ENCODE assay signal across 15 cellular contexts in the genomic region with DNA sequence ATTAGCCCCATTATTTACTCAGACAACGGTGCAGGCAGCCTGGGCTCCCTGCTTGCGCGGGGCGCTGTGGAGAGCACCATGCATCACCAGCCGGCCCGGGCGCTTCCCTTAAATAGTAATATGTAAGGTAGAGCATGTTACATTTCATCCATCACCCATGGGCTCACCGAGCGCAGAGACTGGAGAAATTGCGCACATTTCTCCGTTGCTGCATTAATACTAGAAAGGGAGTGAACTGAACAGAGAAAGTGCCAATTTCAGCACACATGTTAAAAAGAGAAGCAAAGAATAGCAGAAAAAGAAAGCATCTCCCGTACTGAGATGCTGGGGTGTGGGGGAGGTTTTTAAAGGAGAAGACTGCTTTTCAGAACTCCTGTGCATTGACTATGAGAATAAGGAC.
DNase-seq lines count a peak whose midpoint lies in the region; ATAC-seq and TF ChIP-seq lines count a peak whose summit lies in the region.
"Had no signal": no experiment of that assay in that cellular context is flagged by ENCODE, and none has a peak within 500 bp of the region (broad histone marks: within the 10 kb centered on the region; RNA-seq: fewer than 3 reads in every experiment).

No MANE protein-coding gene starts in this region.

- H3K27me3 ChIP-seq in endodermal cell (ENCODE audit: control insufficient read depth, insufficient read depth, low read length, poor library complexity, severe bottlenecking) (peaks cover 30% of the 10 kb centered on the region), muscle layer of duodenum (ENCODE audit: low read depth, low read length) (no peaks in the 10 kb centered on the region)
- H3K27me3 ChIP-seq: transverse colon had no signal

- H3K9me3 Mint-ChIP-seq in endodermal cell = no peaks in the 10 kb centered on the region
- H3K9me3 Mint-ChIP-seq: activated CD4-positive, alpha-beta T cell treated with anti-CD3 and anti-CD28 coated beads, Interleukin-2, amount 10 ng/mL, durations not matched to agents 24 days and 14 days; activated T-cell treated with anti-CD3 and anti-CD28 coated beads, Interleukin-2, amount 50 U/mL, for 72 hours had no signal

- no peaks in the 10 kb centered on the region for H3K36me3 ChIP-seq in endodermal cell (ENCODE audit: control insufficient read depth, insufficient read depth, low read length)
- H3K36me3 ChIP-seq in muscle layer of duodenum (ENCODE audit: control insufficient read depth in 1 of 2, insufficient read depth in 2 of 2, low read length in 2 of 2) = no peaks in the 10 kb centered on the region
- H3K36me3 ChIP-seq: transverse colon had no signal

- H3K9me3 ChIP-seq in endodermal cell (ENCODE audit: control insufficient read depth, low read length) = no peaks in the 10 kb centered on the region
- H3K9me3 ChIP-seq in muscle layer of duodenum (ENCODE audit: control insufficient read depth in 1 of 2, low read length in 2 of 2) = no peaks in the 10 kb centered on the region
- H3K9me3 ChIP-seq: transverse colon had no signal

- H3K4me3 ChIP-seq in endodermal cell (ENCODE audit: low read length) (no peak overlapping the region), muscle layer of duodenum (ENCODE audit: low read depth in 1 of 2, low read length in 2 of 2) (peak overlapping the region; percentile 52 to 61)
- H3K4me3 ChIP-seq: transverse colon had no signal

- ATAC-seq in GM19324 (IDR thresholded peaks at IDR 0.05; ENCODE audit: low FRiP score, unreplicated experiment) = no peak
- no peak for ATAC-seq in HG02763 (IDR thresholded peaks at IDR 0.05; ENCODE audit: unreplicated experiment)
- ATAC-seq: activated T-cell treated with anti-CD3 and anti-CD28 coated beads, Interleukin-2, amount 50 U/mL, for 72 hours; PC-3 had no signal

- H3K9ac ChIP-seq in endodermal cell (ENCODE audit: extremely low read depth, low read length, poor library complexity, severe bottlenecking) = no peak overlapping the region

- H3K4me1 ChIP-seq in endodermal cell (ENCODE audit: control insufficient read depth, insufficient read depth, low read length) (no peaks in the 10 kb centered on the region), muscle layer of duodenum (ENCODE audit: control insufficient read depth in 1 of 2, insufficient read depth in 2 of 2, low read length in 2 of 2) (peaks cover 0 to 9% of the 10 kb centered on the region in 2 donors)
- H3K4me1 ChIP-seq: transverse colon had no signal

- peaks cover 19% of the 10 kb centered on the region for H3K4me1 Mint-ChIP-seq in endodermal cell
- H3K4me1 Mint-ChIP-seq: activated CD4-positive, alpha-beta T cell treated with anti-CD3 and anti-CD28 coated beads, Interleukin-2, amount 10 ng/mL, durations not matched to agents 24 days and 14 days had no signal

- WGBS in endodermal cell (ENCODE audit: insufficient coverage in 1 of 2, insufficient read length in 1 of 2), 2 experiments = 62 to 79% methylated on average over 3 to 11 of the region's 12 CpGs

- no peak for TF ChIP-seq CTCF in endodermal cell (conservative IDR thresholded peaks at IDR 0.05)

- no peak overlapping the region for H3K27ac Mint-ChIP-seq in endodermal cell
- H3K27ac Mint-ChIP-seq: activated CD4-positive, alpha-beta T cell treated with anti-CD3 and anti-CD28 coated beads, Interleukin-2, amount 10 ng/mL, durations not matched to agents 24 days and 14 days; activated T-cell treated with anti-CD3 and anti-CD28 coated beads, Interleukin-2, amount 50 U/mL, for 72 hours had no signal

- DNase-seq in NCI-H82 (lab: John Stamatoyannopoulos, UW) (peak; percentile 5), NCI-H82 treated with DMSO at 0.1 percent for 48 hours (lab: John Stamatoyannopoulos, UW; ENCODE audit: unreplicated experiment) (no peak), endodermal cell (no peak), substantia nigra (lab: John Stamatoyannopoulos, UW) (peak in 40 of 49 donors; percentile 6 to 65 (median 36))
- DNase-seq in activated CD4-positive, alpha-beta T cell treated with anti-CD3 and anti-CD28 coated beads, Interleukin-2, amount 50 U/mL, for 4 hours = no peak
- DNase-seq: 8988T; activated CD4-positive, alpha-beta T cell treated with anti-CD3 and anti-CD28 coated beads, Interleukin-2, amount 10 ng/mL, durations not matched to agents 24 days and 14 days; activated T-cell treated with anti-CD3 and anti-CD28 coated beads, Interleukin-2, amount 50 U/mL, for 72 hours; aorta; PC-3; T-helper 1 cell; transverse colon had no signal

- no peak overlapping the region for H3K4me3 Mint-ChIP-seq in endodermal cell
- H3K4me3 Mint-ChIP-seq: activated CD4-positive, alpha-beta T cell treated with anti-CD3 and anti-CD28 coated beads, Interleukin-2, amount 10 ng/mL, durations not matched to agents 24 days and 14 days; activated T-cell treated with anti-CD3 and anti-CD28 coated beads, Interleukin-2, amount 50 U/mL, for 72 hours had no signal

- H3K27me3 Mint-ChIP-seq in endodermal cell (ENCODE audit: insufficient read depth) = peaks cover 28% of the 10 kb centered on the region
- H3K27me3 Mint-ChIP-seq: activated CD4-positive, alpha-beta T cell treated with anti-CD3 and anti-CD28 coated beads, Interleukin-2, amount 10 ng/mL, durations not matched to agents 24 days and 14 days had no signal

- H3K27ac ChIP-seq in endodermal cell (ENCODE audit: low read depth, low read length) (peak overlapping the region; percentile 26), muscle layer of duodenum (ENCODE audit: low read length) (peak overlapping the region; percentile 72), substantia nigra (ENCODE audit: low read depth, low read length, poor library complexity, severe bottlenecking) (peak overlapping the region; percentile 77)
- H3K27ac ChIP-seq: transverse colon had no signal

- no peaks in the 10 kb centered on the region for H3K36me3 Mint-ChIP-seq in endodermal cell (ENCODE audit: low read depth)

Comparison
In these comparisons a context has a peak if more than half of its experiments do, and no peak if none do; other contexts are left out.
1. DNase-seq: peak in NCI-H82 (single experiment) and substantia nigra (40 of 49); none in NCI-H82 treated with DMSO at 0.1 percent for 48 hours (single experiment), endodermal cell (single experiment) and activated CD4-positive, alpha-beta T cell treated with anti-CD3 and anti-CD28 coated beads, Interleukin-2, amount 50 U/mL, for 4 hours (0 of 2).
2. H3K27ac ChIP-seq: peak in every context shown above with its lines; median percentile 77 in substantia nigra; 72 in muscle layer of duodenum; 26 in endodermal cell.